Comparison of ENCODE assay signal across 8 cellular contexts in the genomic region with DNA sequence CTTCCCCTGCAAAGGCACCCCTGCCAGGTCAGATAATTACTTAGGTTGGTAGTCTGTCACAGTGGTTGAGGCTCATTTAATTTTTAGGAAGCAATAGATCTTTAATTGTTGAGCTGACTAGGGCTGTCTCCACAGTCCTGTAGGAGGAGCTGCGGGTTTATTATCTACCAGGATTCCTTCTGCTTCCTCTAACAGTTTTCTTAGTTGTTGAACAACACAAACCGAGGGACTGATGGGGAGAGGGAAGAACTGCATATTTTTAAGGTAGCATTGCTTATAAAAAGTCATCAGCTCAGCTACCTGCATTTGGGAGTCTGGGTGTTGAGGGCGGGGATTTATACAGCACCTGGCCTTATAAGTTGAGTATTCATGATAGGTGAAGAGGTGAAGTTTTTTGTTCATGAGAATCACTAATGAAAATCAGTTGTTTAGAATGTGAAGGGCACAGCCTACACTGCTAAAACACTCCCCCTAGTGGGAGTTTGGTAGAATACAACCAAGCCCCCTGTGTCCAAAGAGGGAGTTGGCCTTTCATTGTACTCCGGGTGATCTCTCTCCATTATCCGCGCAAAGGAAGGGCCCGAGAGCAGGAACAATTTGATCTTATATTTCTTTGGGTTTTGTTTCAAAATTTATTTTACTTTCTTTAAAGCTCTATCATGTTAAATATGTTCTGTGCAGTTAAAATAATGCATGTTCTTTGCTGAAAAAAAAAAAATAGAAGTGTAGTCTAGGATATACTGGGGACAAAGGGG.
DNase-seq lines count a peak whose midpoint lies in the region; TF ChIP-seq lines count a peak whose summit lies in the region.

No MANE protein-coding gene starts in this region.

- H3K27me3 ChIP-seq in HUES48 (ENCODE audit: control insufficient read depth, insufficient read depth, low read length), result no peaks in the 10 kb centered on the region
- no peaks in the 10 kb centered on the region for H3K27me3 ChIP-seq in OCI-LY1 (ENCODE audit: insufficient read depth, low read length)

- peaks cover 25% of the 10 kb centered on the region for H3K36me3 ChIP-seq in HUES48 (ENCODE audit: control insufficient read depth, insufficient read depth, low read length)
- peaks cover 14% of the 10 kb centered on the region; the same call in 1 of the 2 replicates for H3K36me3 ChIP-seq in OCI-LY1 (ENCODE audit: insufficient read depth, low read length)

- peak overlapping the region; percentile 78 for H3K27ac ChIP-seq in HUES48 (ENCODE audit: low read depth, low read length)
- H3K27ac ChIP-seq in OCI-LY1 (ENCODE audit: low read depth, low read length, poor library complexity, severe bottlenecking), result no peak overlapping the region

- H3K4me1 ChIP-seq in HUES48 (ENCODE audit: control insufficient read depth, insufficient read depth, low read length) (peaks cover 24% of the 10 kb centered on the region), OCI-LY1 (ENCODE audit: insufficient read depth, low read length, severe bottlenecking) (peaks cover 9% of the 10 kb centered on the region)

- peak; percentile 86 for TF ChIP-seq CTCF in OCI-LY1 (IDR thresholded peaks at IDR 0.05; ENCODE audit: low read length)

- no peak overlapping the region for H3K4me2 ChIP-seq in OCI-LY1 (ENCODE audit: low read length)

- H3K9me3 ChIP-seq in HUES48 (ENCODE audit: control insufficient read depth, insufficient read depth, low read length) (no peaks in the 10 kb centered on the region), OCI-LY1 (ENCODE audit: low read length) (no peaks in the 10 kb centered on the region)

- H3K9ac ChIP-seq in HUES48 (ENCODE audit: low read depth, low read length), result peak overlapping the region; percentile 18; the same call in 1 of the 2 replicates
- no peak overlapping the region for H3K9ac ChIP-seq in OCI-LY1 (ENCODE audit: low read length)

- H3K4me3 ChIP-seq in HUES48 (ENCODE audit: low read depth, low read length), result peak overlapping the region; percentile 40; the same call in 1 of the 2 replicates
- no peak overlapping the region for H3K4me3 ChIP-seq in OCI-LY1 (ENCODE audit: low read depth, low read length, poor library complexity, severe bottlenecking)

- no peaks in the 10 kb centered on the region for H4K20me1 ChIP-seq in OCI-LY1 (ENCODE audit: insufficient read depth, low read length)

- no peaks in the 10 kb centered on the region for H3K79me2 ChIP-seq in OCI-LY1 (ENCODE audit: insufficient read depth, low read length)

- peak; percentile 73 for DNase-seq in NCI-H510A treated with DMSO at 0.1 percent for 48 hours (lab: John Stamatoyannopoulos, UW)
- DNase-seq in NCI-H510A (lab: John Stamatoyannopoulos, UW), result no peak
- DNase-seq in activated naive CD4-positive, alpha-beta T cell treated with anti-CD3 and anti-CD28 coated beads, Interleukin-2, amount 50 U/mL, for 16 hours, result peak; percentile 37
- peak; percentile 69 for DNase-seq in glomerular visceral epithelial cell (ENCODE audit: extremely low spot score)
- peak; percentile 75 for DNase-seq in pons (ENCODE audit: low spot score)
- no peak for DNase-seq in occipital lobe (lab: John Stamatoyannopoulos, UW)

- H2AFZ ChIP-seq in OCI-LY1 (ENCODE audit: low read length), result no peak overlapping the region

- H3K9me2 ChIP-seq in OCI-LY1 (ENCODE audit: low read depth, low read length), result no peaks in the 10 kb centered on the region

- H3F3A ChIP-seq in OCI-LY1 (ENCODE audit: insufficient read depth, low read length), result no peaks in the 10 kb centered on the region

Comparison
In these comparisons a context has a peak if more than half of its experiments do, and no peak if none do; other contexts are left out.
1. DNase-seq: peak in NCI-H510A treated with DMSO at 0.1 percent for 48 hours (single experiment), activated naive CD4-positive, alpha-beta T cell treated with anti-CD3 and anti-CD28 coated beads, Interleukin-2, amount 50 U/mL, for 16 hours (single experiment), glomerular visceral epithelial cell (single experiment) and pons (single experiment); none in NCI-H510A (single experiment) and occipital lobe (single experiment).